ENCODE assay signal across 8 cellular contexts in the genomic region with DNA sequence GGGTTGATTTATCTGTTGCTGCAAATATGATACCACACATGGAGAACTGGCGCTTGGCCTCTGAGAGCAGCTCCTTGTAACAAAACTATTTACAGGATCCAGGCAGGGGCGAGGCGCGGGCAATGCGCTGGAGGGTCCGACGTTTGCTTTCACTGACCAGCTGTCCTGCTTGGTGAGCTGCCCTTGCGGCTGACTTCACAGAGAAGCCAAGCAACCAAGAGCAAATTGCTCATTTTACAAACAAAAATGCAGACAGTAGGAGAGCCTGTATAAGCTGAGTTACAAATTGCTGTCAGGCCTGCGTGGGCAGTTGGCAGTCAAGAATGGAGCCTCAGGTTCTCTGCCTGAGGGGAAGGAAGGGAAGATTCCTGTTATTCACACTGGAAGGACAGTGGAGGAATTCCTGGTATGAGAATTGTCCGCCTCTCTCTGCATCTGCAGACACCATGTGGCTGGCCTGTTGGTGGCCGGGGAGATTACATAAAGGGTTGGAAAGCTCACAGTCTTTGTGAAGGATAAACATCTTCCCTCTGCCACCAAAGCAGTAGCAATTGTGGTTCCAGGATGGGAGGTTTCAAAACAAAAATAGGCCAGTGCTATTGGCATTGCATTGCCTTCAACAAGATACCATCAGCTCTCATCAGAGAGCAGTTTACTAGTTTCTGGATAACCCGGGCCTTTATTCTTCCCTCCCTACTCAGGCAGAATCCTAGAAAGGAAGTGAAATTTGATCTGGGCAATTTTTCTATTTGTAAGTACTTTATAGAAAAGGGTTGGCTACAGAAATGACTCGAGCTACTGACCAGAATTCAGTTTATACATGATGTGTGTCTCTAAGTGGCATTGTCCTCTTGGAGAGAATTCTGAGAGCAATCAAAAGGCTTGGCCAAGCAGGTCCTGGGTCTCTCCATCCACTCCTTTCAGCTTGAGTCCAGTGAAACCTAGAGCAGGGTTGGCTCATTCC.
DNase-seq lines count a peak whose midpoint lies in the region; FAIRE-seq and TF ChIP-seq lines count a peak whose summit lies in the region.
"Had no signal": no experiment of that assay in that cellular context is flagged by ENCODE, and none has a peak within 500 bp of the region (broad histone marks: within the 10 kb centered on the region; RNA-seq: fewer than 3 reads in every experiment).

No MANE protein-coding gene starts in this region.

- H3K27me3 ChIP-seq in OCI-LY3 (ENCODE audit: low read depth, low read length) (no peaks in the 10 kb centered on the region), dorsolateral prefrontal cortex (peaks cover 0 to 9% (median 0%) of the 10 kb centered on the region in 45 donors)

- peak overlapping the region; percentile 72 for H3K27ac ChIP-seq in OCI-LY3 (ENCODE audit: low read length)
- peak overlapping the region in 5 of 59 donors; percentile 3 to 42 (median 27) for H3K27ac ChIP-seq in dorsolateral prefrontal cortex

- H3K4me2 ChIP-seq in OCI-LY3 (ENCODE audit: low read length) = peak overlapping the region; percentile 83

- DNase-seq in GM12865 (ENCODE audit: low read depth) (peak; percentile 35), pons (ENCODE audit: low spot score) (peak; percentile 12), dorsolateral prefrontal cortex (no peak), HT-29 (ENCODE audit: low spot score) (no peak), AML-193 (lab: John Stamatoyannopoulos, UW) (no peak)
- DNase-seq: caudate nucleus had no signal

- FAIRE-seq in endometrium (lab: Jason Lieb, UNC) = peak; percentile 94

- TF ChIP-seq CTCF in GM12865 (IDR thresholded peaks at IDR 0.05; ENCODE audit: insufficient read depth, low read depth, low read length, missing control alignments) (no peak), OCI-LY3 (IDR thresholded peaks at IDR 0.05; ENCODE audit: low read depth, low read length) (no peak), dorsolateral prefrontal cortex (IDR thresholded peaks at IDR 0.05 in 54 of 56, conservative IDR thresholded peaks at IDR 0.05 in 2 of 56; ENCODE audit: low read depth in 1 of 56, partially characterized antibody in 56 of 56) (no peak)

- no peaks in the 10 kb centered on the region for H3K79me2 ChIP-seq in OCI-LY3 (ENCODE audit: low read length)

- H3K36me3 ChIP-seq in OCI-LY3 (replicated peaks; ENCODE audit: low read depth, low read length) = no peaks in the 10 kb centered on the region

- intact Hi-C loops in dorsolateral prefrontal cortex (cut with DNase I) = no loop called here

- peak overlapping the region; percentile 44; the same call in 1 of the 2 replicates for H3K9ac ChIP-seq in OCI-LY3 (ENCODE audit: low read length)

- H3K4me1 ChIP-seq in OCI-LY3 (ENCODE audit: low read length) = peaks cover 77% of the 10 kb centered on the region

- no peak overlapping the region for H2AFZ ChIP-seq in OCI-LY3 (ENCODE audit: low read depth, low read length)

- H4K20me1 ChIP-seq in OCI-LY3 (ENCODE audit: insufficient read depth, low read length) = no peaks in the 10 kb centered on the region

- H3K4me3 ChIP-seq in GM12865 (ENCODE audit: low read depth, low read length) (no peak overlapping the region), OCI-LY3 (ENCODE audit: low read length) (peak overlapping the region; percentile 43), dorsolateral prefrontal cortex (no peak overlapping the region)

- H3K9me3 ChIP-seq in OCI-LY3 (ENCODE audit: insufficient read depth, low read length) = no peaks in the 10 kb centered on the region

Comparison
In these comparisons a context has a peak if more than half of its experiments do, and no peak if none do; other contexts are left out.
1. DNase-seq: peak in GM12865 (single experiment) and pons (single experiment); none in dorsolateral prefrontal cortex (0 of 10), HT-29 (single experiment) and AML-193 (0 of 2).